In genomic region chr11:69300124-69301032, GRCh38 we compare ENCODE assay signal across 13 cellular contexts. TPM values are rescaled to one million over a fixed set of nuclear protein-coding genes. Genes with fewer than 3 reads are reported as not detected.
DNase-seq lines count a peak whose midpoint lies in the region; ATAC-seq and TF ChIP-seq lines count a peak whose summit lies in the region.
"Had no signal": no experiment of that assay in that cellular context is flagged by ENCODE, and none has a peak within 500 bp of the region (broad histone marks: within the 10 kb centered on the region; RNA-seq: fewer than 3 reads in every experiment).

No MANE protein-coding gene starts in this region.

- H4K91ac ChIP-seq in neuronal stem cell (ENCODE audit: low read depth, low read length, poor library complexity): no peak overlapping the region

- peak overlapping the region; percentile 9 for H3K18ac ChIP-seq in neuronal stem cell (ENCODE audit: low read length)

- H4K20me1 ChIP-seq in SK-N-SH (ENCODE audit: insufficient read depth): no peaks in the 10 kb centered on the region
- no peaks in the 10 kb centered on the region for H4K20me1 ChIP-seq in Karpas-422 (ENCODE audit: insufficient read depth, low read depth, low read length)

- H2BK15ac ChIP-seq in neuronal stem cell (ENCODE audit: low read length): peak overlapping the region; percentile 69

- no peak overlapping the region for H2BK120ac ChIP-seq in neuronal stem cell (ENCODE audit: low read depth, low read length)

- H3K4me3 ChIP-seq in SK-N-SH (ENCODE audit: low read depth in 2 of 2, low read length in 1 of 2) (no peak overlapping the region), Karpas-422 (ENCODE audit: low read length) (no peak overlapping the region), astrocyte of the spinal cord (ENCODE audit: low read depth, low read length) (no peak overlapping the region), neuronal stem cell (ENCODE audit: low read length in 2 of 2) (no peak overlapping the region)

- H3K23ac ChIP-seq in neuronal stem cell (ENCODE audit: low read depth, low read length, poor library complexity): no peak overlapping the region

- no peak overlapping the region for H2BK5ac ChIP-seq in neuronal stem cell (ENCODE audit: low read length)

- H3K27me3 ChIP-seq in SK-N-SH (ENCODE audit: insufficient read depth) (no peaks in the 10 kb centered on the region), Karpas-422 (ENCODE audit: low read length) (no peaks in the 10 kb centered on the region), neuronal stem cell (ENCODE audit: control insufficient read depth in 3 of 3, insufficient read depth in 3 of 3, low read depth in 1 of 3, low read length in 3 of 3) (peaks cover 0 to 2% (median 2%) of the 10 kb centered on the region in 3 experiments)

- no peak overlapping the region for H3K14ac ChIP-seq in neuronal stem cell (ENCODE audit: low read length)

- H2BK12ac ChIP-seq in neuronal stem cell (ENCODE audit: low read length): peak overlapping the region; percentile 76

- H3K79me2 ChIP-seq in SK-N-SH (ENCODE audit: insufficient read depth) (peaks cover 40% of the 10 kb centered on the region; the same call in 1 of the 2 replicates), Karpas-422 (ENCODE audit: low read length) (no peaks in the 10 kb centered on the region)

- no peak overlapping the region for H4K8ac ChIP-seq in neuronal stem cell (ENCODE audit: low read depth, low read length)

- H2AFZ ChIP-seq in SK-N-SH (ENCODE audit: low read depth) (no peak overlapping the region), Karpas-422 (ENCODE audit: low read length) (no peak overlapping the region), neuronal stem cell (ENCODE audit: low read length) (no peak overlapping the region)

- H3F3A ChIP-seq in SK-N-SH (replicated peaks; ENCODE audit: insufficient read depth): peaks cover 49% of the 10 kb centered on the region

- TF ChIP-seq CTCF in SK-N-SH (IDR thresholded peaks at IDR 0.05) (no peak), astrocyte of the spinal cord (IDR thresholded peaks at IDR 0.05; ENCODE audit: low read depth, low read length) (no peak)

- ATAC-seq in SK-N-SH treated with all-trans-retinoic acid at 6 μM for 48 hours: no peak

- peak overlapping the region; percentile 63; the same call in 1 of the 2 replicates for H3K9ac ChIP-seq in SK-N-SH
- H3K9ac ChIP-seq in Karpas-422 (ENCODE audit: low read length): no peak overlapping the region
- no peak overlapping the region for H3K9ac ChIP-seq in neuronal stem cell (ENCODE audit: low read depth, low read length, poor library complexity)

- H3K9me3 ChIP-seq in SK-N-SH (no peaks in the 10 kb centered on the region), Karpas-422 (ENCODE audit: low read length) (no peaks in the 10 kb centered on the region), neuronal stem cell (replicated peaks in 1 of 2; ENCODE audit: control insufficient read depth in 2 of 2, insufficient read depth in 1 of 2, low read depth in 1 of 2, low read length in 2 of 2) (no peaks in the 10 kb centered on the region)

- H3K4me2 ChIP-seq in SK-N-SH (peak overlapping the region; percentile 62), Karpas-422 (ENCODE audit: low read depth, low read length, poor library complexity, severe bottlenecking) (no peak overlapping the region), neuronal stem cell (ENCODE audit: insufficient read depth, low read length, poor library complexity, severe bottlenecking) (no peak overlapping the region)

- WGBS in SK-N-SH (ENCODE audit: low lambda C conversion rate): 71% methylated on average over 10 of the region's 11 CpGs
- WGBS in neuronal stem cell (ENCODE audit: extremely low coverage in 2 of 2, insufficient read length in 2 of 2, insufficient replicate concordance in 1 of 2), 2 donors: 100% methylated on average over 1 to 2 of the region's 11 CpGs

- H3K9me2 ChIP-seq in SK-N-SH (no peaks in the 10 kb centered on the region), Karpas-422 (replicated peaks; ENCODE audit: insufficient read depth, low read length) (no peaks in the 10 kb centered on the region)

- no peak overlapping the region for H3K4ac ChIP-seq in neuronal stem cell (ENCODE audit: low read length)

- no peak for TF ChIP-seq RAD21 in SK-N-SH (IDR thresholded peaks at IDR 0.05; ENCODE audit: low read length)

- CTCF ChIA-PET in SK-N-SH (lab: Yijun Ruan, JAX): interaction anchor here (1.0 kb wide), 1 partner anchor 369 kb away, joined by 3 read pairs; no protein-coding TSS in a partner anchor

- no peak for DNase-seq in SK-N-SH
- DNase-seq in Karpas-422: peak; percentile 35
- DNase-seq in astrocyte of the spinal cord (ENCODE audit: low read depth, low spot score): peak; percentile 56
- DNase-seq in neuronal stem cell (ENCODE audit: low spot score): no peak
- DNase-seq in activated CD8-positive, alpha-beta memory T cell treated with anti-CD3 and anti-CD28 coated beads, Interleukin-2, amount 50 U/mL, for 4 hours: no peak
- DNase-seq in activated effector memory CD4-positive, alpha-beta T cell treated with anti-CD3 and anti-CD28 coated beads, Interleukin-2, amount 50 U/mL, for 16 hours: no peak
- no peak for DNase-seq in head of caudate nucleus
- DNase-seq: glutamatergic neuron, NCI-H2171, SIG-M5 had no signal

- H3K4me1 ChIP-seq in SK-N-SH (ENCODE audit: control insufficient read depth in 1 of 2, insufficient read depth in 2 of 2, low read depth in 1 of 2, low read length in 1 of 2): peaks cover 21 to 65% of the 10 kb centered on the region in 2 experiments; a peak in 3 of 4 replicates
- H3K4me1 ChIP-seq in Karpas-422 (ENCODE audit: low read length): peaks cover 33% of the 10 kb centered on the region
- H3K4me1 ChIP-seq in neuronal stem cell (ENCODE audit: control insufficient read depth in 2 of 2, insufficient read depth in 1 of 2, low read depth in 1 of 2, low read length in 2 of 2): peaks cover 10 to 12% of the 10 kb centered on the region in 2 donors

- intact Hi-C loops in head of caudate nucleus (cut with DNase I): no loop called here

- peak overlapping the region; percentile 82 for H2AK5ac ChIP-seq in neuronal stem cell (ENCODE audit: low read depth, low read length)

- POLR2A ChIA-PET in SK-N-SH (lab: Yijun Ruan, JAX): no interaction called here

- H3K36me3 ChIP-seq in SK-N-SH (replicated peaks in 1 of 2; ENCODE audit: control insufficient read depth in 1 of 2, insufficient read depth in 2 of 2, low read length in 1 of 2): no peaks in the 10 kb centered on the region
- H3K36me3 ChIP-seq in Karpas-422 (ENCODE audit: insufficient read depth, low read length): no peaks in the 10 kb centered on the region
- H3K36me3 ChIP-seq in neuronal stem cell (replicated peaks in 1 of 2; ENCODE audit: control insufficient read depth in 2 of 2, insufficient read depth in 2 of 2, low read length in 2 of 2): no peaks in the 10 kb centered on the region

- H3K79me1 ChIP-seq in neuronal stem cell (ENCODE audit: low read depth, low read length): no peaks in the 10 kb centered on the region

- in situ Hi-C loops in astrocyte of the spinal cord (cut with HindIII; ENCODE audit: low sequenced_read_pairs): no loop called here

- H3K27ac ChIP-seq in SK-N-SH (ENCODE audit: low read depth in 2 of 2, low read length in 1 of 2) (peak overlapping the region in 1 of 2 experiments; percentile 95; a peak in 2 of 4 replicates), Karpas-422 (ENCODE audit: low read length) (no peak overlapping the region), neuronal stem cell (replicated peaks; ENCODE audit: low read length) (no peak overlapping the region)
- H3K27ac ChIP-seq: 22Rv1 had no signal

- no peak for TF ChIP-seq EP300 in SK-N-SH (IDR thresholded peaks at IDR 0.05; ENCODE audit: borderline replicate concordance in 1 of 2, low read depth in 1 of 2, low read length in 1 of 2)

TF ChIP-seq in SK-N-SH, 30 proteins besides CTCF, POLR2A, EP300 and RAD21 (continues in another document):
- TF ChIP-seq SIN3A (IDR thresholded peaks at IDR 0.05; ENCODE audit: borderline replicate concordance, low read depth, low read length) (no peak), CHD2 (IDR thresholded peaks at IDR 0.05; ENCODE audit: low read length, partially characterized antibody) (no peak), USF2 (IDR thresholded peaks at IDR 0.05; ENCODE audit: borderline replicate concordance, low read depth, low read length) (no peak)

TF ChIP-seq in SK-N-SH treated with all-trans-retinoic acid at 6 μM for 48 hours, 23 proteins besides CTCF, POLR2A, EP300 and RAD21 (continues in another document):
- TF ChIP-seq ZC3H10 (CRISPR knock-in tag; IDR thresholded peaks at IDR 0.05): no peak
- TF ChIP-seq PATZ1 (CRISPR knock-in tag; IDR thresholded peaks at IDR 0.05; ENCODE audit: borderline replicate concordance): no peak
- TF ChIP-seq ZNF70 (CRISPR knock-in tag; IDR thresholded peaks at IDR 0.05): no peak
- no peak for TF ChIP-seq TOX (CRISPR knock-in tag; IDR thresholded peaks at IDR 0.05; ENCODE audit: borderline replicate concordance)
- TF ChIP-seq PPARA (CRISPR knock-in tag; IDR thresholded peaks at IDR 0.05; ENCODE audit: borderline replicate concordance): no peak
- TF ChIP-seq RARB (CRISPR knock-in tag; IDR thresholded peaks at IDR 0.05): no peak
- TF ChIP-seq ESRRG (CRISPR knock-in tag; IDR thresholded peaks at IDR 0.05): no peak
- no peak for TF ChIP-seq SNAI2 (CRISPR knock-in tag; IDR thresholded peaks at IDR 0.05)

RNA-seq across cellular contexts. Expression of gene MYEOV, which starts 6.4 kb away (rescaled TPM):
- polyA plus RNA-seq in SK-N-SH (2012; rRNA removed): 3.0 and 3.6 TPM in 2 replicates
- 1.4 and 1.6 TPM in 2 replicates for polyA plus RNA-seq in SK-N-SH (2012; cell fraction: cytosol; rRNA removed)
- polyA plus RNA-seq in SK-N-SH (2012; cell fraction: nucleus; rRNA removed): 7.8 and 9.9 TPM in 2 replicates
- 0.22 and 0.25 TPM in 2 replicates for total RNA-seq in Karpas-422 (2014; rRNA removed; shearing (Covaris generic); ENCODE audit: low replicate concordance)
- 0.08 TPM for polyA plus RNA-seq in neuronal stem cell (2013, experiment 1 of 2)
- polyA plus RNA-seq in neuronal stem cell (2013, experiment 2 of 2): 0.26 TPM
- total RNA-seq: skeletal muscle tissue had no signal

Comparison
In these comparisons a context has a peak if more than half of its experiments do, and no peak if none do; other contexts are left out.
1. DNase-seq: peak in Karpas-422 (single experiment) and astrocyte of the spinal cord (single experiment); none in SK-N-SH (single experiment), neuronal stem cell (single experiment), activated CD8-positive, alpha-beta memory T cell treated with anti-CD3 and anti-CD28 coated beads, Interleukin-2, amount 50 U/mL, for 4 hours (single experiment), activated effector memory CD4-positive, alpha-beta T cell treated with anti-CD3 and anti-CD28 coated beads, Interleukin-2, amount 50 U/mL, for 16 hours (single experiment) and head of caudate nucleus (0 of 42).